In the genomic region with DNA sequence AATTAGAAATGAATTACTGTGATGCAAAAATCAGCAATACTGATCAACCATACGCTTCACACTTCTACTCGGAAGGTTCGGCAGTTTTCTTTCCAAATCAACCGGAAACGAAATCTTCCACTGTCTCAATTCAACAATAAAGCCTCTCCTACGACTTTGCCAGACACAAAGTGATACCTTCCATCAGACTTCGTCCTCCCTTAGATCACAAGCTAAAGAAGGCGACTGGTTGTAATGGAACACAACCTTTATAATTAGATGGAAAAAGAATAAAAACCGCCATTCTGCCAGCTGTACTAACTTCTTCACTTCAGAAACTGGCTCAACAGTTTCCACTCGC, we compare ENCODE assay signal across 8 cellular contexts. TPM values are rescaled to one million over a fixed set of nuclear protein-coding genes. Genes with fewer than 3 reads are reported as not detected.
DNase-seq lines count a peak whose midpoint lies in the region; ATAC-seq and TF ChIP-seq lines count a peak whose summit lies in the region.

No MANE protein-coding gene starts in this region.

- TF ChIP-seq CTCF in C4-2B (conservative IDR thresholded peaks at IDR 0.05) = no peak
- TF ChIP-seq CTCF in natural killer cell (IDR thresholded peaks at IDR 0.05) = no peak

- peaks cover 20% of the 10 kb centered on the region for H3K36me3 Mint-ChIP-seq in dendritic cell treated with granulocyte-macrophage colony-stimulating factor and Interleukin-4, amounts not matched to agents 40 ng/mL and 50 ng/mL, for 4 days (ENCODE audit: low read depth)
- H3K36me3 Mint-ChIP-seq in natural killer cell = no peaks in the 10 kb centered on the region

- intact Hi-C loops in dendritic cell treated with granulocyte-macrophage colony-stimulating factor and Interleukin-4, amounts not matched to agents 40 ng/mL and 50 ng/mL, for 4 days (cut with micrococcal nuclease) = loop anchor here (1.0 to 10.0 kb wide), 4 partner anchors 15 to 365 kb away; partner anchors contain the start of genes ALG3, EEF1AKMT4 and MAP6D1
- intact Hi-C loops in natural killer cell (cut with micrococcal nuclease) = no loop called here

- peak overlapping the region; percentile 89 for H3K4me3 ChIP-seq in Karpas-422 (ENCODE audit: low read length)

- peak overlapping the region; percentile 90 for H3K9ac ChIP-seq in Karpas-422 (ENCODE audit: low read length)

- peaks cover 42% of the 10 kb centered on the region for H3K4me1 Mint-ChIP-seq in dendritic cell treated with granulocyte-macrophage colony-stimulating factor and Interleukin-4, amounts not matched to agents 40 ng/mL and 50 ng/mL, for 4 days (ENCODE audit: low read depth)
- H3K4me1 Mint-ChIP-seq in natural killer cell = peaks cover 34 to 36% of the 10 kb centered on the region in 2 donors

- peak overlapping the region; percentile 89 for H3K27ac ChIP-seq in C4-2B
- H3K27ac ChIP-seq in Karpas-422 (ENCODE audit: low read length) = peak overlapping the region; percentile 26

- peaks cover 24% of the 10 kb centered on the region for H3K4me1 ChIP-seq in Karpas-422 (ENCODE audit: low read length)

- no peaks in the 10 kb centered on the region for H3K9me3 ChIP-seq in Karpas-422 (ENCODE audit: low read length)

- no peaks in the 10 kb centered on the region for H3K27me3 ChIP-seq in Karpas-422 (ENCODE audit: low read length)

- peak overlapping the region; percentile 95 for H3K4me2 ChIP-seq in Karpas-422 (ENCODE audit: low read depth, low read length, poor library complexity, severe bottlenecking)

- DNase-seq in Karpas-422 = peak; percentile 62
- DNase-seq in natural killer cell = no peak
- no peak for DNase-seq in mesenteric fat pad (ENCODE audit: low spot score)
- DNase-seq in NCI-H187 (lab: John Stamatoyannopoulos, UW) = no peak
- no peak for DNase-seq in NCI-H82 treated with DMSO at 0.1 percent for 48 hours (lab: John Stamatoyannopoulos, UW; ENCODE audit: unreplicated experiment)

- no peaks in the 10 kb centered on the region for H3K9me3 Mint-ChIP-seq in dendritic cell treated with granulocyte-macrophage colony-stimulating factor and Interleukin-4, amounts not matched to agents 40 ng/mL and 50 ng/mL, for 4 days
- no peaks in the 10 kb centered on the region for H3K9me3 Mint-ChIP-seq in natural killer cell

- H3K79me2 ChIP-seq in Karpas-422 (ENCODE audit: low read length) = peaks cover 55% of the 10 kb centered on the region

- ATAC-seq in natural killer cell (no peak), HG03280 (IDR thresholded peaks at IDR 0.05; ENCODE audit: unreplicated experiment) (no peak)

- H3K27me3 Mint-ChIP-seq in dendritic cell treated with granulocyte-macrophage colony-stimulating factor and Interleukin-4, amounts not matched to agents 40 ng/mL and 50 ng/mL, for 4 days = peaks cover 9% of the 10 kb centered on the region
- peaks cover 2 to 8% of the 10 kb centered on the region in 2 donors for H3K27me3 Mint-ChIP-seq in natural killer cell (ENCODE audit: low read depth in 2 of 2)

- peak overlapping the region; percentile 100 for H2AFZ ChIP-seq in Karpas-422 (ENCODE audit: low read length)

- peaks cover 7% of the 10 kb centered on the region; the same call in 1 of the 2 replicates for H4K20me1 ChIP-seq in Karpas-422 (ENCODE audit: insufficient read depth, low read depth, low read length)

- H3K9me2 ChIP-seq in Karpas-422 (replicated peaks; ENCODE audit: insufficient read depth, low read length) = no peaks in the 10 kb centered on the region

- peak overlapping the region; percentile 94 for H3K27ac Mint-ChIP-seq in dendritic cell treated with granulocyte-macrophage colony-stimulating factor and Interleukin-4, amounts not matched to agents 40 ng/mL and 50 ng/mL, for 4 days
- H3K27ac Mint-ChIP-seq in natural killer cell = peak overlapping the region; percentile 87 to 96

- peak overlapping the region; percentile 91 for H3K4me3 Mint-ChIP-seq in dendritic cell treated with granulocyte-macrophage colony-stimulating factor and Interleukin-4, amounts not matched to agents 40 ng/mL and 50 ng/mL, for 4 days
- H3K4me3 Mint-ChIP-seq in natural killer cell = peak overlapping the region; percentile 95

- H3K36me3 ChIP-seq in Karpas-422 (ENCODE audit: insufficient read depth, low read length) = no peaks in the 10 kb centered on the region

RNA-seq across cellular contexts. Expression of gene PARL, which starts 0.6 kb away (rescaled TPM):
- total RNA-seq in Karpas-422 (2014; rRNA removed; shearing (Covaris generic); ENCODE audit: low replicate concordance) = 44.9 and 48.8 TPM in 2 replicates
- total RNA-seq in natural killer cell = 10 to 100 TPM; 35.1 to 47.1 (median 37.7) TPM
- 62.5 TPM for total RNA-seq in mesenteric fat pad

RNA-seq across cellular contexts. Expression of gene MAP6D1, which starts 58.7 kb away (rescaled TPM):
- 1.2 and 10.8 TPM in 2 replicates for total RNA-seq in Karpas-422 (2014; rRNA removed; shearing (Covaris generic); ENCODE audit: low replicate concordance)
- total RNA-seq in natural killer cell (1 to 10 TPM in 1 of 3 donors, under 1 TPM in 1, not detected in 1; 0.70 to 2.4 TPM), mesenteric fat pad (0.48 TPM)
